In genomic region chr2:10658041-10658913, GRCh38 we compare ENCODE assay signal across 10 cellular contexts.
DNase-seq lines count a peak whose midpoint lies in the region; ATAC-seq and TF ChIP-seq lines count a peak whose summit lies in the region.
"Had no signal": no experiment of that assay in that cellular context is flagged by ENCODE, and none has a peak within 500 bp of the region (broad histone marks: within the 10 kb centered on the region; RNA-seq: fewer than 3 reads in every experiment).

No MANE protein-coding gene starts in this region.

- no peak overlapping the region for H3K9ac ChIP-seq in MM.1S (ENCODE audit: low read length)

- H4K20me1 ChIP-seq in MM.1S (ENCODE audit: insufficient read depth, low read length) = no peaks in the 10 kb centered on the region

- ATAC-seq in HG03135 (IDR thresholded peaks at IDR 0.05; ENCODE audit: unreplicated experiment) = no peak
- ATAC-seq: natural killer cell had no signal

- H3K9me3 ChIP-seq in MM.1S (replicated peaks; ENCODE audit: insufficient read depth, low read length) = no peaks in the 10 kb centered on the region

- H3K36me3 ChIP-seq in MM.1S (replicated peaks; ENCODE audit: insufficient read depth, low read length) = no peaks in the 10 kb centered on the region; the same call in 1 of the 2 replicates

- no peak overlapping the region for H3K4me2 ChIP-seq in MM.1S (ENCODE audit: low read depth, low read length)

- peaks cover 7% of the 10 kb centered on the region; the same call in 1 of the 2 replicates for H3K4me1 ChIP-seq in MM.1S (ENCODE audit: low read length)

- DNase-seq in GM03348 (ENCODE audit: low spot score) = peak; percentile 65
- DNase-seq in MM.1S = peak; percentile 14
- peak; percentile 88 for DNase-seq in astrocyte of the spinal cord (ENCODE audit: low read depth, low spot score)
- DNase-seq in non-pigmented ciliary epithelial cell (ENCODE audit: low read depth) = peak; percentile 67
- DNase-seq in stimulated activated CD4-positive, alpha-beta T cell treated with anti-CD3 and anti-CD28 coated beads, Interleukin-4, amount 100 ng/mL, for 1 hour = no peak
- no peak for DNase-seq in hypothalamus (lab: John Stamatoyannopoulos, UW)
- DNase-seq: GF-D8, natural killer cell, NCI-H510A had no signal

- H3K4me3 ChIP-seq in MM.1S (ENCODE audit: low read length) (no peak overlapping the region), astrocyte of the spinal cord (ENCODE audit: low read depth, low read length) (no peak overlapping the region)

- H3K27me3 ChIP-seq in MM.1S (replicated peaks; ENCODE audit: insufficient read depth, low read length) = no peaks in the 10 kb centered on the region

- no peak overlapping the region for H3K27ac ChIP-seq in MM.1S (ENCODE audit: low read length)

- no peaks in the 10 kb centered on the region for H3K79me2 ChIP-seq in MM.1S (ENCODE audit: low read length)

- no peak for TF ChIP-seq CTCF in MM.1S (IDR thresholded peaks at IDR 0.05; ENCODE audit: low read length)
- TF ChIP-seq CTCF in astrocyte of the spinal cord (IDR thresholded peaks at IDR 0.05; ENCODE audit: low read depth, low read length) = no peak

- no peak overlapping the region for H2AFZ ChIP-seq in MM.1S (ENCODE audit: low read length)

- in situ Hi-C loops in astrocyte of the spinal cord (cut with HindIII; ENCODE audit: low sequenced_read_pairs) = no loop called here

- H3F3A ChIP-seq in MM.1S (ENCODE audit: insufficient read depth, low read length) = no peaks in the 10 kb centered on the region

- H3K9me2 ChIP-seq in MM.1S (replicated peaks; ENCODE audit: insufficient read depth, low read length) = no peaks in the 10 kb centered on the region

Comparison
In these comparisons a context has a peak if more than half of its experiments do, and no peak if none do; other contexts are left out.
1. DNase-seq: peak in GM03348 (single experiment), MM.1S (single experiment), astrocyte of the spinal cord (single experiment) and non-pigmented ciliary epithelial cell (single experiment); none in stimulated activated CD4-positive, alpha-beta T cell treated with anti-CD3 and anti-CD28 coated beads, Interleukin-4, amount 100 ng/mL, for 1 hour (single experiment) and hypothalamus (0 of 51).